Comparison of ENCODE assay signal across 25 cellular contexts in genomic region chr3:127462111-127462655, GRCh38.
"Had no signal": no experiment of that assay in that cellular context is flagged by ENCODE, and none has a peak within 500 bp of the region (broad histone marks: within the 10 kb centered on the region; RNA-seq: fewer than 3 reads in every experiment).

No MANE protein-coding gene starts in this region.

- H3K9me3 Mint-ChIP-seq: activated CD4-positive, alpha-beta T cell treated with anti-CD3 and anti-CD28 coated beads, Interleukin-2, amount 10 ng/mL, durations not matched to agents 7 days and 5 days; activated naive CD4-positive, alpha-beta T cell treated with anti-CD3 and anti-CD28 coated beads, Interleukin-2, amount 10 ng/mL, durations not matched to agents 7 days and 5 days; central memory CD8-positive, alpha-beta T cell; natural killer cell treated with Interleukin-12 subunit alpha and Interleukin-12 subunit beta and Interleukin-15 and Interleukin-18, amount 100 ng/mL, for 72 hours had no signal

- H3K4me1 ChIP-seq: prostate gland, right atrium auricular region had no signal

- H3K36me3 ChIP-seq: brain microvascular endothelial cell, prostate gland, right atrium auricular region, thyroid gland had no signal

- H3K36me3 Mint-ChIP-seq: activated naive CD4-positive, alpha-beta T cell treated with anti-CD3 and anti-CD28 coated beads, Interleukin-2, amount 10 ng/mL, durations not matched to agents 7 days and 5 days; natural killer cell treated with Interleukin-12 subunit alpha and Interleukin-12 subunit beta and Interleukin-15 and Interleukin-18, amount 100 ng/mL, for 72 hours had no signal

- FAIRE-seq: islet of Langerhans had no signal

- H3K9me3 ChIP-seq: prostate gland, right atrium auricular region, thyroid gland had no signal

- ATAC-seq: activated CD4-positive, CD25-positive, alpha-beta regulatory T cell treated with anti-CD3 and anti-CD28 coated beads, Interleukin-2, amount 50 U/mL, for 24 hours; left colon; natural killer cell treated with Interleukin-12 subunit alpha and Interleukin-12 subunit beta and Interleukin-15 and Interleukin-18, amount 100 ng/mL, for 72 hours had no signal

- H3K4me3 ChIP-seq: coronary artery, lung, prostate gland, right atrium auricular region, thyroid gland had no signal

- DNase-seq: activated CD4-positive, alpha-beta T cell treated with anti-CD3 and anti-CD28 coated beads, Interleukin-2, amount 10 ng/mL, durations not matched to agents 7 days and 5 days; activated CD8-positive, alpha-beta memory T cell treated with anti-CD3 and anti-CD28 coated beads, Interleukin-2, amount 50 U/mL, for 4 hours; activated effector memory CD4-positive, alpha-beta T cell treated with Interleukin-2 at 50 U/mL for 16 hours; activated naive CD4-positive, alpha-beta T cell treated with anti-CD3 and anti-CD28 coated beads, Interleukin-2, amount 10 ng/mL, durations not matched to agents 7 days and 5 days; activated T-cell treated with anti-CD3 and anti-CD28 coated beads, Interleukin-2, amount 50 U/mL, for 48 hours; aorta; brain microvascular endothelial cell; foreskin melanocyte; glutamatergic neuron; hippocampal formation; left colon; occipital lobe; stimulated activated CD4-positive, alpha-beta T cell treated with anti-CD3 and anti-CD28 coated beads, Interleukin-12 subunit alpha, Interleukin-12 subunit beta, amount 100 ng/mL, for 4 hours; stimulated activated CD4-positive, alpha-beta T cell treated with anti-CD3 and anti-CD28 coated beads, Interleukin-1b, Interleukin-23, amount 100 ng/mL, for 48 hours; stimulated activated CD8-positive, alpha-beta memory T cell treated with anti-CD3 and anti-CD28 coated beads, Interleukin-4, amount 100 ng/mL, for 48 hours; stimulated activated naive CD4-positive, alpha-beta T cell; thyroid gland had no signal

- H3K27ac ChIP-seq: brain microvascular endothelial cell, coronary artery, prostate gland, right atrium auricular region, thyroid gland had no signal

- H3K4me1 Mint-ChIP-seq: activated CD4-positive, alpha-beta T cell treated with anti-CD3 and anti-CD28 coated beads, Interleukin-2, amount 10 ng/mL, durations not matched to agents 7 days and 5 days; activated naive CD4-positive, alpha-beta T cell treated with anti-CD3 and anti-CD28 coated beads, Interleukin-2, amount 10 ng/mL, durations not matched to agents 7 days and 5 days; central memory CD8-positive, alpha-beta T cell had no signal

- H3K4me3 Mint-ChIP-seq: activated CD4-positive, alpha-beta T cell treated with anti-CD3 and anti-CD28 coated beads, Interleukin-2, amount 10 ng/mL, durations not matched to agents 7 days and 5 days; activated naive CD4-positive, alpha-beta T cell treated with anti-CD3 and anti-CD28 coated beads, Interleukin-2, amount 10 ng/mL, durations not matched to agents 7 days and 5 days; central memory CD8-positive, alpha-beta T cell; natural killer cell treated with Interleukin-12 subunit alpha and Interleukin-12 subunit beta and Interleukin-15 and Interleukin-18, amount 100 ng/mL, for 72 hours had no signal
